In genomic region chr2:134460583-134460998, GRCh38 we compare ENCODE assay signal across 8 cellular contexts.
DNase-seq lines count a peak whose midpoint lies in the region; ATAC-seq, FAIRE-seq and TF ChIP-seq lines count a peak whose summit lies in the region.

No MANE protein-coding gene starts in this region.

- CTCF ChIA-PET in OCI-LY7 (lab: Charles Lee; ENCODE audit: unreplicated experiment), result interaction anchor here (0.7 to 1.7 kb wide), 4 partner anchors 9 to 582 kb away, joined by 3 to 5 read pairs (median 4); no protein-coding TSS in a partner anchor
- CTCF ChIA-PET in K562 (lab: Yijun Ruan, JAX; ENCODE audit: low intra/inter-chr PET ratio), result interaction anchor here (0.8 to 1.8 kb wide), 3 partner anchors 317 to 437 kb away, joined by 3 to 7 read pairs (median 4); no protein-coding TSS in a partner anchor

- no peaks in the 10 kb centered on the region for H3K9me1 ChIP-seq in K562 (ENCODE audit: control insufficient read depth, insufficient read depth, low read length)

- intact Hi-C loops in OCI-LY7 (cut with micrococcal nuclease; ENCODE audit: unreplicated experiment), result loop anchor here (1.0 to 10.0 kb wide), 2 partner anchors 314 to 438 kb away; no protein-coding TSS in a partner anchor
- intact Hi-C loops in K562 (cut with micrococcal nuclease), result loop anchor here (2.0 kb wide), 1 partner anchor 438 kb away; no protein-coding TSS in a partner anchor

- no peak for TF ChIP-seq EP300 in K562 (IDR thresholded peaks at IDR 0.05; ENCODE audit: low read length)

- H3K4me3 ChIP-seq in OCI-LY7 (ENCODE audit: low read depth, low read length, poor library complexity, severe bottlenecking) (no peak overlapping the region), K562 (no peak overlapping the region)

- no peak overlapping the region for H3K27ac ChIP-seq in OCI-LY7 (ENCODE audit: low read depth, low read length, poor library complexity, severe bottlenecking)
- H3K27ac ChIP-seq in K562 (ENCODE audit: extremely low read depth, low read depth, low read length), result no peak overlapping the region

- H3K36me3 ChIP-seq in OCI-LY7 (ENCODE audit: insufficient read depth, low read length), result no peaks in the 10 kb centered on the region
- H3K36me3 ChIP-seq in K562 (ENCODE audit: control insufficient read depth, insufficient read depth, low read length), result no peaks in the 10 kb centered on the region

- 2% methylated on average over 8 of the region's 8 CpGs for WGBS in K562 (ENCODE audit: insufficient coverage, low coverage, missing lambda C conversion rate)

- DNase-seq in ELR (ENCODE audit: low read depth) (peak; percentile 72), HuH-7.5 (ENCODE audit: low spot score) (peak; percentile 53), OCI-LY7 (ENCODE audit: low spot score) (peak; percentile 70), K562 (ENCODE audit: extremely low read depth in 1 of 4, low spot score in 3 of 4) (peak; percentile 35 to 56 (median 44)), iPS DF 4.7 (ENCODE audit: extremely low read depth, low spot score) (peak; percentile 44), NCI-H1048 (lab: John Stamatoyannopoulos, UW) (no peak)
- DNase-seq in stimulated activated CD4-positive, alpha-beta T cell treated with anti-CD3 and anti-CD28 coated beads, Interleukin-1b, Interleukin-23, amount 100 ng/mL, for 48 hours, result peak; percentile 30

- ATAC-seq in GM21390 (IDR thresholded peaks at IDR 0.05; ENCODE audit: unreplicated experiment), result peak; percentile 83
- ATAC-seq in K562, result peak; percentile 88

- H3K9ac ChIP-seq in K562 (ENCODE audit: insufficient read depth in 1 of 2, low read depth in 2 of 2, low read length in 2 of 2), result no peak overlapping the region; a peak in 1 of 4 replicates

- no peak for TF ChIP-seq POLR2A in K562 (conservative IDR thresholded peaks at IDR 0.05)

- peaks cover 9 to 77% of the 10 kb centered on the region in 2 experiments for H3K27me3 ChIP-seq in K562 (ENCODE audit: control insufficient read depth in 2 of 2, insufficient read depth in 2 of 2, low read length in 2 of 2)

- H3K79me2 ChIP-seq in OCI-LY7 (ENCODE audit: insufficient read depth, low read depth, low read length) (no peaks in the 10 kb centered on the region), K562 (ENCODE audit: control insufficient read depth, insufficient read depth, low read length) (no peaks in the 10 kb centered on the region)

- POLR2A ChIA-PET in OCI-LY7 (lab: Charles Lee) (interaction anchor here (0.7 to 1.3 kb wide), 2 partner anchors 9 to 457 kb away, joined by 3 to 5 read pairs; no protein-coding TSS in a partner anchor), K562 (lab: Yijun Ruan, JAX) (interaction anchor here (0.6 kb wide), 1 partner anchor 80 kb away, joined by 3 read pairs; no protein-coding TSS in a partner anchor)

- H3K9me2 ChIP-seq in OCI-LY7 (ENCODE audit: insufficient read depth, low read length), result no peaks in the 10 kb centered on the region

- no peaks in the 10 kb centered on the region for H4K20me1 ChIP-seq in OCI-LY7 (ENCODE audit: insufficient read depth, low read length)
- H4K20me1 ChIP-seq in K562 (replicated peaks; ENCODE audit: control insufficient read depth, insufficient read depth, low read length), result peaks cover 17% of the 10 kb centered on the region; the same call in 1 of the 2 replicates

- H3K4me1 ChIP-seq in OCI-LY7 (ENCODE audit: insufficient read depth, low read length, poor library complexity, severe bottlenecking) (no peaks in the 10 kb centered on the region), K562 (replicated peaks in 1 of 2; ENCODE audit: control insufficient read depth in 2 of 2, insufficient read depth in 2 of 2, low read length in 2 of 2) (no peaks in the 10 kb centered on the region)

- in situ Hi-C loops in K562 (cut with MboI), result loop anchor here (5.0 kb wide), 1 partner anchor 442 kb away; no protein-coding TSS in a partner anchor

- H3K9me3 ChIP-seq in OCI-LY7 (ENCODE audit: low read length) (no peaks in the 10 kb centered on the region), K562 (replicated peaks; ENCODE audit: control insufficient read depth, insufficient read depth, low read depth, low read length) (no peaks in the 10 kb centered on the region)

- H2AFZ ChIP-seq in OCI-LY7 (ENCODE audit: low read length) (no peak overlapping the region), K562 (ENCODE audit: low read depth, low read length) (no peak overlapping the region)

- H3K4me2 ChIP-seq in OCI-LY7 (ENCODE audit: low read length), result no peak overlapping the region
- no peak overlapping the region for H3K4me2 ChIP-seq in K562 (ENCODE audit: insufficient read depth, low read length)

- FAIRE-seq in K562 (lab: Jason Lieb, UNC), result no peak

- peak; percentile 78 for TF ChIP-seq CTCF in OCI-LY7 (conservative IDR thresholded peaks at IDR 0.05; ENCODE audit: low read length)
- TF ChIP-seq CTCF in K562 (IDR thresholded peaks at IDR 0.05 in 2 of 3, conservative IDR thresholded peaks at IDR 0.05 in 1 of 3; ENCODE audit: insufficient read depth in 2 of 3, low read depth in 1 of 3, low read length in 3 of 3), result peak; percentile 63 to 75 (median 65)

- peak; percentile 77 to 86 for TF ChIP-seq RAD21 in K562 (CRISPR knock-in tag; conservative IDR thresholded peaks at IDR 0.05 in 1 of 2, IDR thresholded peaks at IDR 0.05 in 1 of 2)

- no TSS peak for BruUV-seq in OCI-LY7 (replicated peaks; lab: Mats Ljungman, UMichigan)
- no TSS peak for BruUV-seq in K562 (replicated peaks; lab: Mats Ljungman, UMichigan)

TF ChIP-seq in K562, 482 proteins besides CTCF, POLR2A, EP300 and RAD21:
- TF ChIP-seq DEAF1 (CRISPR knock-in tag; IDR thresholded peaks at IDR 0.05), result peak; percentile 52; the same call in 1 of the 2 replicates
- no peak for TF ChIP-seq GATAD2A (IDR thresholded peaks at IDR 0.05)
- 0 out of 2 replicates have a peak, but pooled peaks have one; percentile 16 for TF ChIP-seq USF1 (CRISPR knock-in tag; IDR thresholded peaks at IDR 0.05)
- no peak for TF ChIP-seq BMI1 (IDR thresholded peaks at IDR 0.05; ENCODE audit: low read length)
- TF ChIP-seq TFAP4 (CRISPR knock-in tag; IDR thresholded peaks at IDR 0.05; ENCODE audit: borderline replicate concordance), result 0 out of 2 replicates have a peak, but pooled peaks have one; percentile 32
- TF ChIP-seq STAG1 (CRISPR knock-in tag; IDR thresholded peaks at IDR 0.05; ENCODE audit: borderline replicate concordance), result peak; percentile 86; the same call in 1 of the 2 replicates
- TF ChIP-seq CLOCK (CRISPR knock-in tag; IDR thresholded peaks at IDR 0.05; ENCODE audit: borderline replicate concordance), result no peak
- 0 out of 2 replicates have a peak, but pooled peaks have one; percentile 36 for TF ChIP-seq SMC3 (conservative IDR thresholded peaks at IDR 0.05; ENCODE audit: insufficient read depth, low read depth, low read length)
TF ChIP-seq in K562: peak in this region for 5.
